In genomic region chr5:151239237-151239861, GRCh38 we compare ENCODE assay signal across 8 cellular contexts. TPM values are rescaled to one million over a fixed set of nuclear protein-coding genes. Genes with fewer than 3 reads are reported as not detected.
DNase-seq lines count a peak whose midpoint lies in the region; ATAC-seq lines count a peak whose summit lies in the region.

No MANE protein-coding gene starts in this region.

- ATAC-seq in activated CD4-positive, CD25-positive, alpha-beta regulatory T cell treated with anti-CD3 and anti-CD28 coated beads, Interleukin-2, amount 50 U/mL, for 24 hours: no peak
- ATAC-seq in HG02623 (IDR thresholded peaks at IDR 0.05; ENCODE audit: unreplicated experiment) (peak; percentile 43), GM19467 (IDR thresholded peaks at IDR 0.05; ENCODE audit: unreplicated experiment) (no peak)
- ATAC-seq in activated naive CD8-positive, alpha-beta T cell treated with anti-CD3 and anti-CD28 coated beads, Interleukin-2, amount 10 ng/mL, durations not matched to agents 7 days and 5 days (ENCODE audit: low read depth): peak; percentile 66

- H3K4me1 Mint-ChIP-seq in activated naive CD8-positive, alpha-beta T cell treated with anti-CD3 and anti-CD28 coated beads, Interleukin-2, amount 10 ng/mL, durations not matched to agents 7 days and 5 days: peaks cover 32% of the 10 kb centered on the region

- DNase-seq in activated CD4-positive, CD25-positive, alpha-beta regulatory T cell treated with anti-CD3 and anti-CD28 coated beads, Interleukin-2, amount 50 U/mL, for 16 hours (ENCODE audit: low read depth, low spot score): peak; percentile 19
- DNase-seq in NOMO-1 (lab: John Stamatoyannopoulos, UW; ENCODE audit: unreplicated experiment in 2 of 2) (peak; percentile 44 to 49), cardiac septum (ENCODE audit: low spot score) (peak; percentile 94), retina (peak; percentile 77)
- peak; percentile 75 for DNase-seq in activated naive CD8-positive, alpha-beta T cell treated with anti-CD3 and anti-CD28 coated beads, Interleukin-2, amount 10 ng/mL, durations not matched to agents 7 days and 5 days

- H3K36me3 Mint-ChIP-seq in activated naive CD8-positive, alpha-beta T cell treated with anti-CD3 and anti-CD28 coated beads, Interleukin-2, amount 10 ng/mL, durations not matched to agents 7 days and 5 days: peaks cover 2% of the 10 kb centered on the region

- no peaks in the 10 kb centered on the region for H3K9me3 Mint-ChIP-seq in activated naive CD8-positive, alpha-beta T cell treated with anti-CD3 and anti-CD28 coated beads, Interleukin-2, amount 10 ng/mL, durations not matched to agents 7 days and 5 days

- peak overlapping the region; percentile 68 for H3K4me3 Mint-ChIP-seq in activated naive CD8-positive, alpha-beta T cell treated with anti-CD3 and anti-CD28 coated beads, Interleukin-2, amount 10 ng/mL, durations not matched to agents 7 days and 5 days

- intact Hi-C loops in cardiac septum (cut with DNase I): loop anchor here (5.0 kb wide), 2 partner anchors 82 to 97 kb away; partner anchors contain the start of gene ANXA6

- H3K27me3 Mint-ChIP-seq in activated naive CD8-positive, alpha-beta T cell treated with anti-CD3 and anti-CD28 coated beads, Interleukin-2, amount 10 ng/mL, durations not matched to agents 7 days and 5 days: no peaks in the 10 kb centered on the region

- POLR2A ChIA-PET in activated naive CD8-positive, alpha-beta T cell treated with anti-CD3 and anti-CD28 coated beads, Interleukin-2, amount 10 ng/mL, durations not matched to agents 7 days and 5 days (lab: Charles Lee): interaction anchor here (0.6 to 5.9 kb wide), 3 partner anchors 16 to 114 kb away, joined by 3 to 36 read pairs (median 16); partner anchors contain the start of gene CCDC69

- H3K27ac Mint-ChIP-seq in activated naive CD8-positive, alpha-beta T cell treated with anti-CD3 and anti-CD28 coated beads, Interleukin-2, amount 10 ng/mL, durations not matched to agents 7 days and 5 days: peak overlapping the region; percentile 76

RNA-seq across cellular contexts. Expression of gene GM2A, which starts 13.6 kb away (rescaled TPM):
- 10 to 100 TPM; 19.3 to 20.6 TPM for total RNA-seq in activated naive CD8-positive, alpha-beta T cell treated with anti-CD3 and anti-CD28 coated beads, Interleukin-2, amount 10 ng/mL, durations not matched to agents 7 days and 5 days
- 29.4 TPM for total RNA-seq in cardiac septum

RNA-seq across cellular contexts. Expression of gene CCDC69, which starts 15.5 kb away (rescaled TPM):
- total RNA-seq in activated naive CD8-positive, alpha-beta T cell treated with anti-CD3 and anti-CD28 coated beads, Interleukin-2, amount 10 ng/mL, durations not matched to agents 7 days and 5 days: 100 to 1,000 TPM; 108 to 110 TPM
- 116 TPM for total RNA-seq in cardiac septum

Comparison
In these comparisons a context has a peak if more than half of its experiments do, and no peak if none do; other contexts are left out.
1. DNase-seq: peak in every context shown above with its lines; median percentile 94 in cardiac septum; 77 in retina; 75 in activated naive CD8-positive, alpha-beta T cell treated with anti-CD3 and anti-CD28 coated beads, Interleukin-2, amount 10 ng/mL, durations not matched to agents 7 days and 5 days; 46 in NOMO-1; 19 in activated CD4-positive, CD25-positive, alpha-beta regulatory T cell treated with anti-CD3 and anti-CD28 coated beads, Interleukin-2, amount 50 U/mL, for 16 hours.
2. ATAC-seq: peak in HG02623 (single experiment) and activated naive CD8-positive, alpha-beta T cell treated with anti-CD3 and anti-CD28 coated beads, Interleukin-2, amount 10 ng/mL, durations not matched to agents 7 days and 5 days (single experiment); none in activated CD4-positive, CD25-positive, alpha-beta regulatory T cell treated with anti-CD3 and anti-CD28 coated beads, Interleukin-2, amount 50 U/mL, for 24 hours (0 of 2) and GM19467 (single experiment).